ENCODE assay signal across 2 cellular contexts in genomic region chr7:44565795-44566559, GRCh38.
TF ChIP-seq lines count a peak whose summit lies in the region.

No MANE protein-coding gene starts in this region.

TF ChIP-seq in SK-N-SH treated with all-trans-retinoic acid at 6 μM for 48 hours, 23 proteins besides CTCF, POLR2A, EP300 and RAD21 (continued from another document):
- TF ChIP-seq, protein P1, sequence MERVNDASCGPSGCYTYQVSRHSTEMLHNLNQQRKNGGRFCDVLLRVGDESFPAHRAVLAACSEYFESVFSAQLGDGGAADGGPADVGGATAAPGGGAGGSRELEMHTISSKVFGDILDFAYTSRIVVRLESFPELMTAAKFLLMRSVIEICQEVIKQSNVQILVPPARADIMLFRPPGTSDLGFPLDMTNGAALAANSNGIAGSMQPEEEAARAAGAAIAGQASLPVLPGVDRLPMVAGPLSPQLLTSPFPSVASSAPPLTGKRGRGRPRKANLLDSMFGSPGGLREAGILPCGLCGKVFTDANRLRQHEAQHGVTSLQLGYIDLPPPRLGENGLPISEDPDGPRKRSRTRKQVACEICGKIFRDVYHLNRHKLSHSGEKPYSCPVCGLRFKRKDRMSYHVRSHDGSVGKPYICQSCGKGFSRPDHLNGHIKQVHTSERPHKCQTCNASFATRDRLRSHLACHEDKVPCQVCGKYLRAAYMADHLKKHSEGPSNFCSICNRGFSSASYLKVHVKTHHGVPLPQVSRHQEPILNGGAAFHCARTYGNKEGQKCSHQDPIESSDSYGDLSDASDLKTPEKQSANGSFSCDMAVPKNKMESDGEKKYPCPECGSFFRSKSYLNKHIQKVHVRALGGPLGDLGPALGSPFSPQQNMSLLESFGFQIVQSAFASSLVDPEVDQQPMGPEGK (CRISPR knock-in tag; IDR thresholded peaks at IDR 0.05; ENCODE audit: borderline replicate concordance), result no peak
- TF ChIP-seq, protein P2, sequence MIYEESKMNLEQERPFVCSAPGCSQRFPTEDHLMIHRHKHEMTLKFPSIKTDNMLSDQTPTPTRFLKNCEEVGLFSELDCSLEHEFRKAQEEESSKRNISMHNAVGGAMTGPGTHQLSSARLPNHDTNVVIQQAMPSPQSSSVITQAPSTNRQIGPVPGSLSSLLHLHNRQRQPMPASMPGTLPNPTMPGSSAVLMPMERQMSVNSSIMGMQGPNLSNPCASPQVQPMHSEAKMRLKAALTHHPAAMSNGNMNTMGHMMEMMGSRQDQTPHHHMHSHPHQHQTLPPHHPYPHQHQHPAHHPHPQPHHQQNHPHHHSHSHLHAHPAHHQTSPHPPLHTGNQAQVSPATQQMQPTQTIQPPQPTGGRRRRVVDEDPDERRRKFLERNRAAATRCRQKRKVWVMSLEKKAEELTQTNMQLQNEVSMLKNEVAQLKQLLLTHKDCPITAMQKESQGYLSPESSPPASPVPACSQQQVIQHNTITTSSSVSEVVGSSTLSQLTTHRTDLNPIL (CRISPR knock-in tag; IDR thresholded peaks at IDR 0.05; ENCODE audit: low read depth), result no peak
- TF ChIP-seq CSDC2 (CRISPR knock-in tag; IDR thresholded peaks at IDR 0.05) (no peak), OSR1 (CRISPR knock-in tag; IDR thresholded peaks at IDR 0.05) (no peak), PPARA (CRISPR knock-in tag; IDR thresholded peaks at IDR 0.05; ENCODE audit: borderline replicate concordance) (no peak), ZFP30 (CRISPR knock-in tag; IDR thresholded peaks at IDR 0.05) (no peak), POU6F1 (CRISPR knock-in tag; IDR thresholded peaks at IDR 0.05; ENCODE audit: borderline replicate concordance, low read depth) (no peak), BACH2 (CRISPR knock-in tag; IDR thresholded peaks at IDR 0.05; ENCODE audit: borderline replicate concordance) (no peak), TSHZ2 (CRISPR knock-in tag; IDR thresholded peaks at IDR 0.05) (no peak)
TF ChIP-seq in SK-N-SH treated with all-trans-retinoic acid at 6 μM for 48 hours: peak in this region for 0.

TF ChIP-seq in SK-N-SH, 30 proteins besides CTCF, POLR2A, EP300 and RAD21 (continued from another document):
- TF ChIP-seq RCOR1 (IDR thresholded peaks at IDR 0.05; ENCODE audit: low read length) (no peak), RFX5 (IDR thresholded peaks at IDR 0.05; ENCODE audit: low read length) (no peak), USF1 (IDR thresholded peaks at IDR 0.05; ENCODE audit: borderline replicate concordance, low read depth) (no peak), MEF2A (IDR thresholded peaks at IDR 0.05; ENCODE audit: borderline replicate concordance, low read depth) (no peak), TCF12 (IDR thresholded peaks at IDR 0.05) (no peak), FOXJ3 (CRISPR knock-in tag; IDR thresholded peaks at IDR 0.05) (no peak), FOSL2 (IDR thresholded peaks at IDR 0.05; ENCODE audit: borderline replicate concordance, low read depth) (no peak), SIN3A (IDR thresholded peaks at IDR 0.05; ENCODE audit: borderline replicate concordance, low read depth, low read length) (no peak)
